ENCODE assay signal across 10 cellular contexts in the genomic region with DNA sequence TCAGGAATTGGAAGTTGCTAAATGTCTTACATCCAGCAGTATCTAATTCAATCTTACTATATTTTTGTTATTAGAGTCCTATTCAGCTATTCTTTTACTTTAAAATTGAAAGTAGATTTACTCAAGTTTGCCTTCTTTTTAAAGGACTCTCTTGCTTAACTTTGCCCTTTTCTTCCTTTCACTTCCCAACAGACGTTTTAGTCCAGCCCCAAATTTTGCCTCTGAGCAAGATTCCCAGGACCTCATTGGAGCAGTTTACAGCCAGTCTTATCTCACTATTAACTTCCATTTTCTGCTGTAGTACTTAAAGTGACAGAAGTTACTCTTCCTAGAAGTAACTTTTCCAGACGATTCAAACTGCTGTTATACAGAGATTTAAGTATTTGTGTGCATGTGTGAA. TPM values are rescaled to one million over a fixed set of nuclear protein-coding genes. Genes with fewer than 3 reads are reported as not detected.
A peak's percentile ranks its signal among the peaks of the same experiment; 100 is the strongest.
DNase-seq lines count a peak whose midpoint lies in the region; ATAC-seq and TF ChIP-seq lines count a peak whose summit lies in the region.
"Had no signal": no experiment of that assay in that cellular context is flagged by ENCODE, and none has a peak within 500 bp of the region (broad histone marks: within the 10 kb centered on the region; RNA-seq: fewer than 3 reads in every experiment).

No MANE protein-coding gene starts in this region.

- TF ChIP-seq CTCF in body of pancreas (IDR thresholded peaks at IDR 0.05) (no peak), tibial nerve (IDR thresholded peaks at IDR 0.05) (no peak)

- peaks cover 7% of the 10 kb centered on the region for H3K36me3 Mint-ChIP-seq in activated CD4-positive, alpha-beta memory T cell treated with anti-CD3 and anti-CD28 coated beads for 36 hours
- H3K36me3 Mint-ChIP-seq in activated CD4-positive, alpha-beta memory T cell treated with anti-CD3 and anti-CD28 coated beads, Interleukin-2, amount 10 ng/mL, durations not matched to agents 7 days and 5 days (ENCODE audit: low read depth), result peaks cover 9% of the 10 kb centered on the region

- H3K27ac ChIP-seq in body of pancreas, result peak overlapping the region in 1 of 4 donors; percentile 91
- peak overlapping the region; percentile 55 to 97 (median 94) for H3K27ac ChIP-seq in tibial nerve
- H3K27ac ChIP-seq: C4-2B had no signal

- H3K27ac Mint-ChIP-seq in activated CD4-positive, alpha-beta memory T cell treated with anti-CD3 and anti-CD28 coated beads for 36 hours, result no peak overlapping the region
- H3K27ac Mint-ChIP-seq in activated CD4-positive, alpha-beta memory T cell treated with anti-CD3 and anti-CD28 coated beads, Interleukin-2, amount 10 ng/mL, durations not matched to agents 7 days and 5 days, result no peak overlapping the region

- TF ChIP-seq POLR2A in body of pancreas (IDR thresholded peaks at IDR 0.05) (no peak), tibial nerve (IDR thresholded peaks at IDR 0.05) (peak in 1 of 2 donors; percentile 21)

- H3K27me3 ChIP-seq in body of pancreas (no peaks in the 10 kb centered on the region), tibial nerve (no peaks in the 10 kb centered on the region)

- H3K27me3 Mint-ChIP-seq in activated CD4-positive, alpha-beta memory T cell treated with anti-CD3 and anti-CD28 coated beads for 36 hours, result peaks cover 16% of the 10 kb centered on the region
- H3K27me3 Mint-ChIP-seq in activated CD4-positive, alpha-beta memory T cell treated with anti-CD3 and anti-CD28 coated beads, Interleukin-2, amount 10 ng/mL, durations not matched to agents 7 days and 5 days, result peaks cover 34% of the 10 kb centered on the region

- intact Hi-C loops in activated CD4-positive, alpha-beta memory T cell treated with anti-CD3 and anti-CD28 coated beads for 36 hours (cut with micrococcal nuclease), result no loop called here
- intact Hi-C loops in body of pancreas (cut with DNase I), result no loop called here

- no peaks in the 10 kb centered on the region for H3K36me3 ChIP-seq in body of pancreas (replicated peaks in 1 of 2; ENCODE audit: insufficient read depth in 1 of 2, low read depth in 2 of 2)
- no peaks in the 10 kb centered on the region for H3K36me3 ChIP-seq in tibial nerve

- peak; percentile 49 for ATAC-seq in body of pancreas

- peaks cover 33% of the 10 kb centered on the region for H3K4me1 Mint-ChIP-seq in activated CD4-positive, alpha-beta memory T cell treated with anti-CD3 and anti-CD28 coated beads for 36 hours (ENCODE audit: low read depth)
- H3K4me1 Mint-ChIP-seq in activated CD4-positive, alpha-beta memory T cell treated with anti-CD3 and anti-CD28 coated beads, Interleukin-2, amount 10 ng/mL, durations not matched to agents 7 days and 5 days, result peaks cover 30% of the 10 kb centered on the region

- H3K4me3 ChIP-seq in body of pancreas, result no peak overlapping the region
- peak overlapping the region in 3 of 4 donors; percentile 57 to 79 (median 78) for H3K4me3 ChIP-seq in tibial nerve

- H3K9me3 Mint-ChIP-seq in activated CD4-positive, alpha-beta memory T cell treated with anti-CD3 and anti-CD28 coated beads for 36 hours, result no peaks in the 10 kb centered on the region
- H3K9me3 Mint-ChIP-seq in activated CD4-positive, alpha-beta memory T cell treated with anti-CD3 and anti-CD28 coated beads, Interleukin-2, amount 10 ng/mL, durations not matched to agents 7 days and 5 days, result no peaks in the 10 kb centered on the region

- H3K4me1 ChIP-seq in body of pancreas (peaks cover 30% of the 10 kb centered on the region), tibial nerve (peaks cover 0 to 39% (median 4%) of the 10 kb centered on the region in 4 donors)

- peak overlapping the region; percentile 40 for H3K4me3 Mint-ChIP-seq in activated CD4-positive, alpha-beta memory T cell treated with anti-CD3 and anti-CD28 coated beads for 36 hours
- no peak overlapping the region for H3K4me3 Mint-ChIP-seq in activated CD4-positive, alpha-beta memory T cell treated with anti-CD3 and anti-CD28 coated beads, Interleukin-2, amount 10 ng/mL, durations not matched to agents 7 days and 5 days

- no peak for DNase-seq in activated CD4-positive, alpha-beta memory T cell treated with anti-CD3 and anti-CD28 coated beads for 36 hours
- no peak for DNase-seq in activated CD4-positive, alpha-beta memory T cell treated with anti-CD3 and anti-CD28 coated beads, Interleukin-2, amount 10 ng/mL, durations not matched to agents 7 days and 5 days
- DNase-seq in body of pancreas, result peak; percentile 30 to 68 (median 35)
- DNase-seq in left kidney (ENCODE audit: low read depth, low spot score), result peak; percentile 33
- DNase-seq in tibial nerve (ENCODE audit: low spot score in 2 of 2), result peak in 1 of 2 donors; percentile 60
- DNase-seq in SHP77 (lab: John Stamatoyannopoulos, UW), result no peak
- no peak for DNase-seq in mesenteric fat pad (ENCODE audit: low spot score)
- no peak for DNase-seq in NCI-H1436 treated with DMSO at 0.1 percent for 48 hours (lab: John Stamatoyannopoulos, UW)
- DNase-seq: stimulated activated naive CD4-positive, alpha-beta T cell treated with Interleukin-2 at 50 U/mL for 16 hours had no signal

- POLR2A ChIA-PET in activated CD4-positive, alpha-beta memory T cell treated with anti-CD3 and anti-CD28 coated beads for 36 hours (lab: Charles Lee), result no interaction called here
- POLR2A ChIA-PET in activated CD4-positive, alpha-beta memory T cell treated with anti-CD3 and anti-CD28 coated beads, Interleukin-2, amount 10 ng/mL, durations not matched to agents 7 days and 5 days (lab: Charles Lee), result interaction anchor here (1.2 to 1.6 kb wide), 2 partner anchors 61 to 130 kb away, joined by 3 to 6 read pairs; partner anchors contain the start of gene CEBPZOS

- no peaks in the 10 kb centered on the region for H3K9me3 ChIP-seq in body of pancreas
- no peaks in the 10 kb centered on the region for H3K9me3 ChIP-seq in tibial nerve

- CTCF ChIA-PET in activated CD4-positive, alpha-beta memory T cell treated with anti-CD3 and anti-CD28 coated beads for 36 hours (lab: Charles Lee), result no interaction called here
- CTCF ChIA-PET in activated CD4-positive, alpha-beta memory T cell treated with anti-CD3 and anti-CD28 coated beads, Interleukin-2, amount 10 ng/mL, durations not matched to agents 7 days and 5 days (lab: Charles Lee), result no interaction called here

- WGBS in body of pancreas, 2 donors, result 0 to 2% methylated on average over 2 of the region's 2 CpGs
- WGBS in tibial nerve, 2 donors, result 2 to 4% methylated on average over 2 of the region's 2 CpGs

- TF ChIP-seq EP300 in tibial nerve (IDR thresholded peaks at IDR 0.05), result peak in 1 of 2 donors; percentile 53

RNA-seq across cellular contexts. Expression of gene PRKD3, which starts 1.7 kb away (rescaled TPM):
- total RNA-seq in activated CD4-positive, alpha-beta memory T cell treated with anti-CD3 and anti-CD28 coated beads for 36 hours, result 10 to 100 TPM; 22.5 to 24.7 TPM
- 10 to 100 TPM; 19.3 to 20.6 TPM for total RNA-seq in activated CD4-positive, alpha-beta memory T cell treated with anti-CD3 and anti-CD28 coated beads, Interleukin-2, amount 10 ng/mL, durations not matched to agents 7 days and 5 days
- total RNA-seq in body of pancreas, result 10 to 100 TPM in 1 of 2 donors, 1 to 10 TPM in 1; 8.2 to 15.3 TPM
- total RNA-seq in tibial nerve, result 10 to 100 TPM; 39.0 to 57.3 (median 54.4) TPM
- 35.1 TPM for total RNA-seq in mesenteric fat pad

RNA-seq across cellular contexts. Expression of gene QPCT, which starts 18.1 kb away (rescaled TPM):
- total RNA-seq in activated CD4-positive, alpha-beta memory T cell treated with anti-CD3 and anti-CD28 coated beads for 36 hours, result under 1 TPM; 0.43 to 0.68 TPM
- total RNA-seq in activated CD4-positive, alpha-beta memory T cell treated with anti-CD3 and anti-CD28 coated beads, Interleukin-2, amount 10 ng/mL, durations not matched to agents 7 days and 5 days, result not detected
- 1 to 10 TPM; 1.3 to 3.4 TPM for total RNA-seq in body of pancreas
- total RNA-seq in tibial nerve, result 1 to 10 TPM; 1.5 to 4.8 (median 3.1) TPM
- total RNA-seq in mesenteric fat pad, result 5.6 TPM

Comparison
In these comparisons a context has a peak if more than half of its experiments do, and no peak if none do; other contexts are left out.
1. DNase-seq: peak in body of pancreas (4 of 4) and left kidney (single experiment); none in activated CD4-positive, alpha-beta memory T cell treated with anti-CD3 and anti-CD28 coated beads for 36 hours (single experiment), activated CD4-positive, alpha-beta memory T cell treated with anti-CD3 and anti-CD28 coated beads, Interleukin-2, amount 10 ng/mL, durations not matched to agents 7 days and 5 days (single experiment), SHP77 (0 of 2), mesenteric fat pad (single experiment) and NCI-H1436 treated with DMSO at 0.1 percent for 48 hours (single experiment).
2. H3K4me3 ChIP-seq: peak in tibial nerve (3 of 4); none in body of pancreas (0 of 2).